24 cellular contexts compared by ENCODE assay signal in the genomic region with DNA sequence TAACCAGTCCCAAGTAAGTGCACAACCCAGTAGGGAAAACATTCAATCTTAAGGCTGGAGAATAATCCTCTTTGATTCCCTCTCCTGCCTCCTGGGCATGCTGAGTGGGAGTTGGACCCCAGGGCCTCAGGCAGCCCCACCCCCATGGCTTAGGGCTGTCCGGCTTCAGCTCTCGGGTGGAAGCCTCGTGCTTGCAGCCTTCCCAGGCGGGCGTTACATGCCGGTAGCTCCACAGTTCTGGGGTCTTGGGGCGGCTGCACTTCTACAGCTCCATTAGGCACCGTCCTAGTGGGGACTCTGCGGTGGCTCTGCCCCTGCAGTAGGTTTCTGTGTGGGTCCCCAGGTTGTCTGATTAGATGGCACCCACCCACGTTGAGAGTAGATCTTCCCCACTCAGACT. TPM values are rescaled to one million over a fixed set of nuclear protein-coding genes. Genes with fewer than 3 reads are reported as not detected.
DNase-seq lines count a peak whose midpoint lies in the region; ATAC-seq, FAIRE-seq and TF ChIP-seq lines count a peak whose summit lies in the region.
"Had no signal": no experiment of that assay in that cellular context is flagged by ENCODE, and none has a peak within 500 bp of the region (broad histone marks: within the 10 kb centered on the region; RNA-seq: fewer than 3 reads in every experiment).

No MANE protein-coding gene starts in this region.

- TF ChIP-seq POLR2A in H54 (IDR thresholded peaks at IDR 0.05; ENCODE audit: low read depth, low read length) = no peak

- H3K9me3 ChIP-seq in BLaER1 = peaks cover 11% of the 10 kb centered on the region
- peaks cover 5% of the 10 kb centered on the region for H3K9me3 ChIP-seq in CD8-positive, alpha-beta memory T cell (ENCODE audit: low read length)
- H3K9me3 ChIP-seq: upper lobe of right lung had no signal

- no peak overlapping the region for H3K4me3 ChIP-seq in BLaER1
- no peak overlapping the region for H3K4me3 ChIP-seq in CD8-positive, alpha-beta memory T cell (ENCODE audit: low read length)
- H3K4me3 ChIP-seq: upper lobe of right lung had no signal

- H3K27me3 Mint-ChIP-seq in CD8-positive, alpha-beta memory T cell = peaks cover 0 to 3% of the 10 kb centered on the region in 2 donors
- H3K27me3 Mint-ChIP-seq in effector memory CD8-positive, alpha-beta T cell = no peaks in the 10 kb centered on the region
- no peaks in the 10 kb centered on the region for H3K27me3 Mint-ChIP-seq in progenitor cell of endocrine pancreas

- FAIRE-seq in H54 (lab: Jason Lieb, UNC) = no peak
- FAIRE-seq: GM18507 had no signal

- peaks cover 31% of the 10 kb centered on the region for H3K36me3 ChIP-seq in BLaER1
- no peaks in the 10 kb centered on the region for H3K36me3 ChIP-seq in CD8-positive, alpha-beta memory T cell (ENCODE audit: insufficient read depth, low read length)
- H3K36me3 ChIP-seq: upper lobe of right lung had no signal

- H3K4me2 ChIP-seq in BLaER1 = no peak overlapping the region

- CTCF ChIA-PET in CD8-positive, alpha-beta memory T cell (lab: Charles Lee) = interaction anchor here (3.7 to 4.4 kb wide), 2 partner anchors 20 to 44 kb away, joined by 28 to 29 read pairs; no protein-coding TSS in a partner anchor

- TF ChIP-seq CTCF in progenitor cell of endocrine pancreas (IDR thresholded peaks at IDR 0.05; ENCODE audit: unreplicated experiment) = no peak

- intact Hi-C loops in posterior vena cava (cut with DNase I) = no loop called here

- no peak overlapping the region for H3K9ac ChIP-seq in BLaER1

- H3K9me3 Mint-ChIP-seq in CD8-positive, alpha-beta memory T cell = peaks cover 0 to 9% (median 6%) of the 10 kb centered on the region in 5 donors
- peaks cover 4 to 8% of the 10 kb centered on the region in 2 donors for H3K9me3 Mint-ChIP-seq in effector memory CD8-positive, alpha-beta T cell
- peaks cover 13% of the 10 kb centered on the region for H3K9me3 Mint-ChIP-seq in progenitor cell of endocrine pancreas (ENCODE audit: low read depth)

- no peaks in the 10 kb centered on the region for H3K27me3 ChIP-seq in BLaER1
- no peaks in the 10 kb centered on the region for H3K27me3 ChIP-seq in CD8-positive, alpha-beta memory T cell (ENCODE audit: insufficient read depth, low read length, poor library complexity, severe bottlenecking)
- H3K27me3 ChIP-seq: upper lobe of right lung had no signal

- no peaks in the 10 kb centered on the region for H4K20me1 ChIP-seq in BLaER1

- H3K4me1 Mint-ChIP-seq in CD8-positive, alpha-beta memory T cell = peaks cover 91 to 98% (median 92%) of the 10 kb centered on the region in 3 donors
- peaks cover 79 to 86% of the 10 kb centered on the region in 2 donors for H3K4me1 Mint-ChIP-seq in effector memory CD8-positive, alpha-beta T cell (ENCODE audit: low read depth in 2 of 2)
- no peaks in the 10 kb centered on the region for H3K4me1 Mint-ChIP-seq in progenitor cell of endocrine pancreas (ENCODE audit: low read depth)

- H3K4me3 Mint-ChIP-seq in CD8-positive, alpha-beta memory T cell = peak overlapping the region in 3 of 7 donors; percentile 61 to 97 (median 62)
- H3K4me3 Mint-ChIP-seq in effector memory CD8-positive, alpha-beta T cell = peak overlapping the region; percentile 59 to 99
- H3K4me3 Mint-ChIP-seq in progenitor cell of endocrine pancreas (ENCODE audit: low read depth) = no peak overlapping the region
- H3K4me3 Mint-ChIP-seq: H9 had no signal

- H3K27ac Mint-ChIP-seq in CD8-positive, alpha-beta memory T cell = peak overlapping the region; percentile 77 to 99 (median 96)
- H3K27ac Mint-ChIP-seq in effector memory CD8-positive, alpha-beta T cell = peak overlapping the region; percentile 71 to 100
- H3K27ac Mint-ChIP-seq in progenitor cell of endocrine pancreas = no peak overlapping the region

- no peak for DNase-seq in CD8-positive, alpha-beta memory T cell
- no peak for DNase-seq in effector memory CD8-positive, alpha-beta T cell
- DNase-seq in posterior vena cava (ENCODE audit: low spot score) = peak; percentile 30
- DNase-seq in NCI-H510A treated with DMSO at 0.1 percent for 48 hours (lab: John Stamatoyannopoulos, UW) = no peak
- DNase-seq in H54 (ENCODE audit: insufficient read length, low spot score) = no peak
- DNase-seq in progenitor cell of endocrine pancreas (ENCODE audit: low spot score, unreplicated experiment) = no peak
- DNase-seq: ACHN; activated CD4-positive, alpha-beta T cell treated with anti-CD3 and anti-CD28 coated beads, Interleukin-2, amount 50 U/mL, for 1 hour; activated gamma-delta T cell; activated T-cell treated with anti-CD3 and anti-CD28 coated beads for 4 hours; amniotic stem cell; foreskin fibroblast; H9; left ventricle myocardium superior; NCI-H1436 treated with DMSO at 0.1 percent for 48 hours; NCI-H524; nucleus accumbens; T-helper 2 cell; upper lobe of right lung had no signal

- ATAC-seq in effector memory CD8-positive, alpha-beta T cell (replicated peaks) = no peak
- no peak for ATAC-seq in HG02840 (IDR thresholded peaks at IDR 0.05; ENCODE audit: low FRiP score, unreplicated experiment)
- ATAC-seq: left ventricle myocardium superior, upper lobe of right lung had no signal

- H3K27ac ChIP-seq in BLaER1 = 0 out of 2 replicates have a peak overlapping the region, but pooled peaks have one; percentile 16
- no peak overlapping the region for H3K27ac ChIP-seq in CD8-positive, alpha-beta memory T cell (ENCODE audit: low read depth, low read length)
- H3K27ac ChIP-seq: C4-2B, epithelial cell of prostate, upper lobe of right lung had no signal

- peaks cover 78% of the 10 kb centered on the region for H3K4me1 ChIP-seq in BLaER1
- peaks cover 98% of the 10 kb centered on the region for H3K4me1 ChIP-seq in CD8-positive, alpha-beta memory T cell (ENCODE audit: insufficient read depth, low read length)

- H3K36me3 Mint-ChIP-seq in CD8-positive, alpha-beta memory T cell = peaks cover 12 to 24% (median 24%) of the 10 kb centered on the region in 3 donors
- H3K36me3 Mint-ChIP-seq in effector memory CD8-positive, alpha-beta T cell (ENCODE audit: insufficient read depth) = peaks cover 41% of the 10 kb centered on the region
- H3K36me3 Mint-ChIP-seq in progenitor cell of endocrine pancreas (ENCODE audit: insufficient read depth) = peaks cover 11% of the 10 kb centered on the region

- POLR2A ChIA-PET in CD8-positive, alpha-beta memory T cell (lab: Charles Lee) = interaction anchor here (1.1 kb wide), 1 partner anchor 10 kb away, joined by 3 read pairs; a partner anchor contains a TSS

RNA-seq across cellular contexts. Expression of a gene that starts 10.1 kb away (rescaled TPM):
- total RNA-seq in CD8-positive, alpha-beta memory T cell = 10 to 100 TPM; 17.1 to 17.5 TPM
- 139 TPM for polyA plus RNA-seq in CD8-positive, alpha-beta memory T cell
- 10 to 100 TPM; 52.2 to 74.9 TPM for total RNA-seq in posterior vena cava
- 7.3 TPM in 2 replicates for total RNA-seq in progenitor cell of endocrine pancreas

RNA-seq across cellular contexts. Expression of a gene that starts 22.5 kb away (rescaled TPM):
- not detected for total RNA-seq in CD8-positive, alpha-beta memory T cell
- polyA plus RNA-seq in CD8-positive, alpha-beta memory T cell = 0.14 TPM
- total RNA-seq in posterior vena cava (1 to 10 TPM; 2.0 to 2.5 TPM), progenitor cell of endocrine pancreas (not detected in 2 replicates)
- total RNA-seq: H9, upper lobe of right lung had no signal

RNA-seq across cellular contexts. Expression of a gene that starts 44.1 kb away (rescaled TPM):
- 100 to 1,000 TPM; 185 to 186 TPM for total RNA-seq in CD8-positive, alpha-beta memory T cell
- 77.6 TPM for polyA plus RNA-seq in CD8-positive, alpha-beta memory T cell
- total RNA-seq in posterior vena cava = 100 to 1,000 TPM; 109 to 135 TPM
- total RNA-seq in progenitor cell of endocrine pancreas = 178 and 185 TPM in 2 replicates
